ENCODE assay signal across 9 cellular contexts in the genomic region with DNA sequence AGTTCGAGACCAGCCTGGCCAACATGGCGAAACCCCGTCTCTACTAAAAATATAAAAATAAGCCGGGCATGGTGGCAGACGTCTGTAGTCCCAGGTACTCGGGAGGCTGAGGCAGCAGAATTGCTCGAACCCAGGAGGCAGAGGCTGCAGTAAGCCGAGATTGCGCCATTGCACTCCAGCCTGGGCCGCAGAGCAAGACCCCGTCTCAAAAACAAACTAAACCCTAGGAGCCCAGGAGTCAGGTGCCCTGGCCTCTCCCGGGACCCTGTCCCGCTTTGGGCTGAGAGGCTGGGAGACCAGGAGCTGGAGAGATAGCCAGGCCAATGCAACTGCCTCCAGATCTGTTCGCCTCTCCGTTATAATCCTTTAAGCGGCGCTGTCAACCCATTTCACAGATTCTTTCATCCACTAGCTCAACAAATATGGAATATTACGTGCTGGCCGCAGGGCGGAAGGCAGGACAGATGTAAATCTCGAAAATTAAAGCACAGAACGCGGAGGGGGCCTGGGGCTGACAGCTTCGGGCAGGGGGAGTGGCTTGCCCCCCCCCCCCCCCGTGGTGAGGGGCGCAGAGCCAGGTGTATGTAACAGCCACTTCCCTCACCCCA. TPM values are rescaled to one million over a fixed set of nuclear protein-coding genes. Genes with fewer than 3 reads are reported as not detected.
DNase-seq lines count a peak whose midpoint lies in the region; ATAC-seq and TF ChIP-seq lines count a peak whose summit lies in the region.
"Had no signal": no experiment of that assay in that cellular context is flagged by ENCODE, and none has a peak within 500 bp of the region (broad histone marks: within the 10 kb centered on the region; RNA-seq: fewer than 3 reads in every experiment).

No MANE protein-coding gene starts in this region.

- H3K27me3 Mint-ChIP-seq in WTC11 (ENCODE audit: low read depth) = peaks cover 35% of the 10 kb centered on the region

- H3K9me3 ChIP-seq in skeletal muscle tissue (ENCODE audit: control insufficient read depth in 3 of 3, low read length in 3 of 3) = no peaks in the 10 kb centered on the region

- H3K27ac ChIP-seq in skeletal muscle tissue (ENCODE audit: low read depth, low read length) = peak overlapping the region; percentile 84

- POLR2A ChIA-PET in WTC11 (lab: Charles Lee) = interaction anchor here (0.9 to 1.4 kb wide), 3 partner anchors 8 to 33 kb away, joined by 3 to 4 read pairs (median 3); no protein-coding TSS in a partner anchor

- CTCF ChIA-PET in WTC11 (lab: Charles Lee) = interaction anchor here (0.5 to 3.3 kb wide), 11 partner anchors 9 to 216 kb away, joined by 3 to 16 read pairs (median 6); partner anchors contain the start of genes KCNC3 and SPIB

- H3K36me3 Mint-ChIP-seq in WTC11 = no peaks in the 10 kb centered on the region; the same call in 1 of the 2 replicates

- H3K4me3 ChIP-seq in GM12865 (ENCODE audit: low read depth, low read length) = peak overlapping the region; percentile 19
- peak overlapping the region; percentile 22 to 28 for H3K4me3 ChIP-seq in foreskin fibroblast (ENCODE audit: low read depth in 1 of 2, low read length in 2 of 2)
- H3K4me3 ChIP-seq in skeletal muscle tissue (ENCODE audit: low read length in 3 of 3) = peak overlapping the region; percentile 15 to 61 (median 24)
- no peak overlapping the region for H3K4me3 ChIP-seq in lower leg skin (ENCODE audit: low read depth, poor library complexity, severe bottlenecking)

- H3K9me3 Mint-ChIP-seq in WTC11 = no peaks in the 10 kb centered on the region

- H3K4me1 Mint-ChIP-seq in WTC11 = peaks cover 18% of the 10 kb centered on the region

- H3K27me3 ChIP-seq in skeletal muscle tissue (ENCODE audit: control insufficient read depth in 3 of 3, insufficient read depth in 3 of 3, low read length in 3 of 3) = peaks cover 0 to 20% (median 1%) of the 10 kb centered on the region in 3 donors

- H3K9ac ChIP-seq in skeletal muscle tissue (ENCODE audit: low read depth in 1 of 3, low read length in 3 of 3) = peak overlapping the region; percentile 36 to 72 (median 48)

- intact Hi-C loops in lower leg skin (cut with DNase I; ENCODE audit: low total_unique reads) = no loop called here

- 76 to 80% methylated on average over 26 of the region's 26 CpGs for WGBS in lower leg skin, 2 donors

- no peak for TF ChIP-seq POLR2A in lower leg skin (IDR thresholded peaks at IDR 0.05)

- H3K4me1 ChIP-seq in skeletal muscle tissue (ENCODE audit: control insufficient read depth in 3 of 3, insufficient read depth in 3 of 3, low read length in 3 of 3) = peaks cover 20 to 31% (median 20%) of the 10 kb centered on the region in 3 donors

- H3K27ac Mint-ChIP-seq in WTC11 = no peak overlapping the region

- no peaks in the 10 kb centered on the region for H3K36me3 ChIP-seq in skeletal muscle tissue (ENCODE audit: control insufficient read depth in 3 of 3, insufficient read depth in 3 of 3, low read length in 3 of 3)

- TF ChIP-seq CTCF in GM12865 (IDR thresholded peaks at IDR 0.05; ENCODE audit: insufficient read depth, low read depth, low read length, missing control alignments) (no peak), WTC11 (IDR thresholded peaks at IDR 0.05) (no peak), foreskin fibroblast (IDR thresholded peaks at IDR 0.05; ENCODE audit: low read depth, low read length) (no peak), lower leg skin (IDR thresholded peaks at IDR 0.05) (no peak)

- H3K4me3 Mint-ChIP-seq in WTC11 = peak overlapping the region; percentile 47; the same call in 1 of the 2 replicates

- ATAC-seq in WTC11 (no peak), HG02610 (IDR thresholded peaks at IDR 0.05; ENCODE audit: unreplicated experiment) (no peak)

- no peak for DNase-seq in GM12865 (ENCODE audit: low read depth)
- DNase-seq in WTC11 (ENCODE audit: low spot score) = no peak
- DNase-seq in foreskin fibroblast = no peak
- DNase-seq in dedifferentiated amniotic fluid mesenchymal stem cell (ENCODE audit: extremely low spot score) = no peak
- no peak for DNase-seq in lower leg skin (ENCODE audit: low spot score in 2 of 2)
- DNase-seq in activated gamma-delta T cell treated with Interleukin-2 at 50 U/mL for 16 hours = no peak
- DNase-seq: NCI-H2171 had no signal

TF ChIP-seq in WTC11, 78 proteins besides CTCF, POLR2A, EP300 and RAD21:
- TF ChIP-seq GABPB1 (CRISPR knock-in tag; IDR thresholded peaks at IDR 0.05) (no peak), ZNF121 (CRISPR knock-in tag; IDR thresholded peaks at IDR 0.05) (peak; percentile 73)

RNA-seq across cellular contexts. Expression of gene MYBPC2, which starts 5.3 kb away (rescaled TPM):
- total RNA-seq in WTC11 (2021) (2.6 to 5.4 TPM (median 5.0 TPM) in 3 replicates), skeletal muscle tissue (119 TPM), lower leg skin (1 to 10 TPM in 1 of 4 donors, under 1 TPM in 2, not detected in 1; 0.05 to 1.3 (median 0.15) TPM)

RNA-seq across cellular contexts. Expression of gene SPIB, which starts 8.7 kb away (rescaled TPM):
- total RNA-seq in WTC11 (2021) = 3.1 to 4.7 TPM (median 3.7 TPM) in 3 replicates
- under 0.01 TPM for total RNA-seq in skeletal muscle tissue
- not detected for total RNA-seq in lower leg skin

RNA-seq across cellular contexts. Expression of gene POLD1, which starts 43.3 kb away (rescaled TPM):
- total RNA-seq in WTC11 (2021) (163 to 179 TPM (median 178 TPM) in 3 replicates), skeletal muscle tissue (19.8 TPM), lower leg skin (10 to 100 TPM; 16.8 to 26.6 (median 20.0) TPM)

RNA-seq across cellular contexts. Expression of gene EMC10, which starts 48.9 kb away (rescaled TPM):
- total RNA-seq in WTC11 (2021) (114 to 120 TPM (median 114 TPM) in 3 replicates), skeletal muscle tissue (29.2 TPM), lower leg skin (10 to 100 TPM; 35.1 to 93.5 (median 67.5) TPM)

RNA-seq across cellular contexts. Expression of gene GARIN5A, which starts 49.2 kb away (rescaled TPM):
- 8.2 to 17.1 TPM (median 15.3 TPM) in 3 replicates for total RNA-seq in WTC11 (2021)
- 0.52 TPM for total RNA-seq in skeletal muscle tissue
- 1 to 10 TPM; 1.7 to 5.9 (median 3.3) TPM for total RNA-seq in lower leg skin

Comparison
In these comparisons a context has a peak if more than half of its experiments do, and no peak if none do; other contexts are left out.
1. RNA of gene MYBPC2, which starts 5.3 kb away (total RNA-seq): 119 TPM in skeletal muscle tissue (single experiment); 2.6 to 5.4 TPM in WTC11 and 0.05 to 1.3 TPM in lower leg skin; every median in the first group is over 10 times any median in the second.